ENCODE assay signal across 18 cellular contexts in the genomic region with DNA sequence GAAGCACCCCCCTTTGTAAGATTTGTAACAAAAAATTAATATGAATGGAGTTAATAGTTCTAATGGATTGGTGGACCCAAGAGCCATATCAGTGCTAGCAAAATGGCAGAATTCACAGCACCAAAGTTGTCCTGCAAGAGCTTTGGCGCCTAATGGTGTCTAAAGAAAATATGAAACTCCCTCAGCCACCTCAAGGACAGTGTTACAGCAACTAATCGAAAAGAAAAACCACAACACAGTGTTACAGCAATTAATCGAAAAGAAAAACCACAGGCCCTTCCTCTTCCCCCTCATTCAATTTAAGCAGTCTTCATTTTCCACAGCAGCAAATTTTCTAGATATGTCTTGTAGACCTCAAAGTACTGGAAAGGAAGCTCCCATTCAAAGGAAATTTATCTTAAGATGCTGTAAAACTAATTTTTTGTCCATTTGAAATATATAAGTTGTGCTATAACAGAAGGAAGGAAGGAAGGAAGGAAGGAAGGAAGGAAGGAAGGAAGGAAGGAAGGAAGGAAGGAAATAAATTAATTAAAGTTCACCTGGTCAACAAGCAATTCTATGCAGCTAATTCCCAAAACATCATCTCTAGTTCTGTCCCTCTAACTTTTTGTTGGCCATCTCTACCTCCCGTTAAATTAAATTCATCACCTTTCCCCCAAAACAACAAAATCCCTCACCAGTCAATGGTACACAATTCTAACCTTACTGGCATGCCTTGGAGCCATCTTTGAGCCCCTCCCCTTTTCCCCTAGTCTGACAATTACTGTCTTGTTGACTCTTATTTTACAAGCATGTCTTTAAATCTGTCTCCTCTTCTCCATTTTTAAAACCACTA. TPM values are rescaled to one million over a fixed set of nuclear protein-coding genes. Genes with fewer than 3 reads are reported as not detected.
A peak's percentile ranks its signal among the peaks of the same experiment; 100 is the strongest.
DNase-seq lines count a peak whose midpoint lies in the region; ATAC-seq and TF ChIP-seq lines count a peak whose summit lies in the region.
"Had no signal": no experiment of that assay in that cellular context is flagged by ENCODE, and none has a peak within 500 bp of the region (broad histone marks: within the 10 kb centered on the region; RNA-seq: fewer than 3 reads in every experiment).

No MANE protein-coding gene starts in this region.

- H2AK5ac ChIP-seq in trophoblast cell (ENCODE audit: low read length): no peak overlapping the region

- H3K27me3 ChIP-seq in DND-41 (ENCODE audit: insufficient read depth, low read length, poor library complexity): no peaks in the 10 kb centered on the region
- no peaks in the 10 kb centered on the region for H3K27me3 ChIP-seq in KMS-11 (ENCODE audit: insufficient read depth, low read depth)
- no peaks in the 10 kb centered on the region for H3K27me3 ChIP-seq in trophoblast cell (ENCODE audit: insufficient read depth, low read length)
- no peaks in the 10 kb centered on the region for H3K27me3 ChIP-seq in esophagus muscularis mucosa

- no peak overlapping the region for H2BK12ac ChIP-seq in trophoblast cell (ENCODE audit: low read length)

- H3K4me1 Mint-ChIP-seq in activated CD8-positive, alpha-beta T cell treated with anti-CD3 and anti-CD28 coated beads for 36 hours (ENCODE audit: low read depth): peaks cover 12% of the 10 kb centered on the region

- H3K36me3 ChIP-seq in DND-41 (ENCODE audit: insufficient read depth, low read length): no peaks in the 10 kb centered on the region
- no peaks in the 10 kb centered on the region for H3K36me3 ChIP-seq in KMS-11 (ENCODE audit: insufficient read depth)
- no peaks in the 10 kb centered on the region for H3K36me3 ChIP-seq in trophoblast cell (ENCODE audit: control insufficient read depth in 1 of 2, insufficient read depth in 2 of 2, low read length in 2 of 2)
- no peaks in the 10 kb centered on the region for H3K36me3 ChIP-seq in esophagus muscularis mucosa

- H3K4me3 ChIP-seq in DND-41 (ENCODE audit: low read depth in 1 of 2, low read length in 2 of 2) (no peak overlapping the region), KMS-11 (IDR thresholded peaks at IDR 0.05; ENCODE audit: insufficient read depth, low read depth, low read length) (no peak overlapping the region), trophoblast cell (ENCODE audit: low read depth, low read length) (no peak overlapping the region), esophagus muscularis mucosa (no peak overlapping the region)

- H3K4me1 ChIP-seq in DND-41 (ENCODE audit: insufficient read depth, low read length) (no peaks in the 10 kb centered on the region), KMS-11 (ENCODE audit: low read depth, poor library complexity, severe bottlenecking) (peaks cover 23% of the 10 kb centered on the region), trophoblast cell (ENCODE audit: control insufficient read depth in 1 of 2, insufficient read depth in 2 of 2, low read length in 2 of 2) (no peaks in the 10 kb centered on the region), esophagus muscularis mucosa (peaks cover 0 to 16% (median 5%) of the 10 kb centered on the region in 4 donors)

- H4K20me1 ChIP-seq in DND-41 (ENCODE audit: insufficient read depth, low read length): no peaks in the 10 kb centered on the region; the same call in 1 of the 2 replicates
- H4K20me1 ChIP-seq in KMS-11 (ENCODE audit: insufficient read depth): no peaks in the 10 kb centered on the region

- H3K79me2 ChIP-seq in DND-41 (ENCODE audit: insufficient read depth, low read length) (peaks cover 5% of the 10 kb centered on the region; the same call in 1 of the 2 replicates), KMS-11 (ENCODE audit: insufficient read depth, low read depth) (peaks cover 6% of the 10 kb centered on the region; the same call in 1 of the 2 replicates), trophoblast cell (ENCODE audit: control insufficient read depth, insufficient read depth, low read length, poor library complexity) (peaks cover 5% of the 10 kb centered on the region)

- no peak overlapping the region for H3K14ac ChIP-seq in trophoblast cell (ENCODE audit: low read length)

- H2AFZ ChIP-seq in DND-41 (ENCODE audit: low read depth, low read length): no peak overlapping the region
- no peak overlapping the region for H2AFZ ChIP-seq in KMS-11 (ENCODE audit: low read depth)
- no peak overlapping the region for H2AFZ ChIP-seq in trophoblast cell (ENCODE audit: insufficient read depth, low read length, poor library complexity)

- no peak overlapping the region for H4K91ac ChIP-seq in trophoblast cell (ENCODE audit: low read depth, low read length)

- H3K27ac Mint-ChIP-seq in activated CD8-positive, alpha-beta T cell treated with anti-CD3 and anti-CD28 coated beads for 36 hours: no peak overlapping the region
- H3K27ac Mint-ChIP-seq: CD8-positive, alpha-beta T cell; HFFc6 had no signal

- CTCF ChIA-PET in activated CD8-positive, alpha-beta T cell treated with anti-CD3 and anti-CD28 coated beads for 36 hours (lab: Charles Lee): no interaction called here

- no peak overlapping the region for H3K9ac ChIP-seq in DND-41 (ENCODE audit: low read depth, low read length)
- no peak overlapping the region for H3K9ac ChIP-seq in KMS-11
- no peak overlapping the region for H3K9ac ChIP-seq in trophoblast cell (ENCODE audit: low read length)

- 100% methylated on average over 1 of the region's 4 CpGs for WGBS in trophoblast cell (ENCODE audit: extremely low coverage, insufficient coverage, insufficient read length)
- WGBS in esophagus muscularis mucosa: 84% methylated on average over 4 of the region's 4 CpGs

- H4K12ac ChIP-seq in trophoblast cell (ENCODE audit: low read depth, low read length): no peak overlapping the region

- no peak for TF ChIP-seq EP300 in esophagus muscularis mucosa (IDR thresholded peaks at IDR 0.05)

- intact Hi-C loops in esophagus muscularis mucosa (cut with DNase I): no loop called here
- intact Hi-C loops in activated CD8-positive, alpha-beta T cell treated with anti-CD3 and anti-CD28 coated beads for 36 hours (cut with micrococcal nuclease): no loop called here

- DNase-seq in DND-41: no peak
- DNase-seq in NOMO-1 treated with dmso at 0.1 percent for 144 hours (lab: John Stamatoyannopoulos, UW; ENCODE audit: unreplicated experiment): peak; percentile 15
- no peak for DNase-seq in trophoblast cell
- no peak for DNase-seq in putamen (ENCODE audit: low spot score)
- DNase-seq in esophagus muscularis mucosa (ENCODE audit: extremely low spot score): no peak
- DNase-seq in activated CD8-positive, alpha-beta T cell treated with anti-CD3 and anti-CD28 coated beads for 36 hours: no peak
- DNase-seq: C1 segment of cervical spinal cord; CD8-positive, alpha-beta T cell; HFFc6; NCI-H1105; NCI-H1694 treated with DMSO at 0.1 percent for 48 hours; NCI-H2081 treated with DMSO at 0.1 percent for 48 hours; NCI-H2171 treated with DMSO at 0.1 percent for 48 hours; NCI-H524 treated with DMSO at 0.1 percent for 48 hours; SHP77 treated with DMSO at 0.1 percent for 48 hours; T-helper 1 cell had no signal

- TF ChIP-seq POLR2A in esophagus muscularis mucosa (IDR thresholded peaks at IDR 0.05; ENCODE audit: low read depth): no peak

- no peak overlapping the region for H3K4me2 ChIP-seq in DND-41 (ENCODE audit: insufficient read depth, low read length)
- H3K4me2 ChIP-seq in KMS-11: peak overlapping the region; percentile 64
- H3K4me2 ChIP-seq in trophoblast cell (ENCODE audit: low read length): no peak overlapping the region

- POLR2A ChIA-PET in activated CD8-positive, alpha-beta T cell treated with anti-CD3 and anti-CD28 coated beads for 36 hours (lab: Charles Lee): no interaction called here

- H3K27ac ChIP-seq in DND-41 (ENCODE audit: low read length): no peak overlapping the region
- H3K27ac ChIP-seq in KMS-11: no peak overlapping the region
- no peak overlapping the region for H3K27ac ChIP-seq in trophoblast cell (ENCODE audit: low read depth, low read length)
- no peak overlapping the region for H3K27ac ChIP-seq in esophagus muscularis mucosa (replicated peaks in 1 of 4)
- H3K27ac ChIP-seq: RWPE1 had no signal

- H2BK120ac ChIP-seq in trophoblast cell (ENCODE audit: insufficient read depth, low read length, poor library complexity): no peak overlapping the region

- H3K18ac ChIP-seq in trophoblast cell (ENCODE audit: low read length): no peak overlapping the region

- no peak overlapping the region for H2BK5ac ChIP-seq in trophoblast cell (ENCODE audit: low read depth, low read length, poor library complexity)

- no peaks in the 10 kb centered on the region for H3K36me3 Mint-ChIP-seq in activated CD8-positive, alpha-beta T cell treated with anti-CD3 and anti-CD28 coated beads for 36 hours (ENCODE audit: low read depth)
- H3K36me3 Mint-ChIP-seq: CD8-positive, alpha-beta T cell had no signal

- no peak overlapping the region for H3K23ac ChIP-seq in trophoblast cell (ENCODE audit: low read length)

- no peaks in the 10 kb centered on the region for H3K9me3 Mint-ChIP-seq in activated CD8-positive, alpha-beta T cell treated with anti-CD3 and anti-CD28 coated beads for 36 hours
- H3K9me3 Mint-ChIP-seq: CD8-positive, alpha-beta T cell; HFFc6 had no signal

- TF ChIP-seq CTCF in DND-41 (IDR thresholded peaks at IDR 0.05; ENCODE audit: borderline replicate concordance, extremely low read depth, low read length, poor library complexity, severe bottlenecking) (no peak), KMS-11 (conservative IDR thresholded peaks at IDR 0.05; ENCODE audit: low read depth, low read length) (no peak), esophagus muscularis mucosa (IDR thresholded peaks at IDR 0.05) (no peak)
- TF ChIP-seq CTCF in activated CD8-positive, alpha-beta T cell treated with anti-CD3 and anti-CD28 coated beads for 36 hours (IDR thresholded peaks at IDR 0.05): no peak

- no peaks in the 10 kb centered on the region for H3K27me3 Mint-ChIP-seq in activated CD8-positive, alpha-beta T cell treated with anti-CD3 and anti-CD28 coated beads for 36 hours

- H3K79me1 ChIP-seq in trophoblast cell (ENCODE audit: low read length): no peaks in the 10 kb centered on the region

- no peak overlapping the region for H3K4me3 Mint-ChIP-seq in activated CD8-positive, alpha-beta T cell treated with anti-CD3 and anti-CD28 coated beads for 36 hours
- H3K4me3 Mint-ChIP-seq: CD8-positive, alpha-beta T cell; HFFc6 had no signal

- H3K9me3 ChIP-seq in DND-41 (ENCODE audit: insufficient read depth, low read length, severe bottlenecking) (no peaks in the 10 kb centered on the region), trophoblast cell (ENCODE audit: insufficient read depth, low read depth, low read length) (no peaks in the 10 kb centered on the region), esophagus muscularis mucosa (no peaks in the 10 kb centered on the region)

- no peak overlapping the region for H4K8ac ChIP-seq in trophoblast cell (ENCODE audit: low read depth, low read length)

- peak; percentile 47; the same call in 2 of the 3 replicates for ATAC-seq in DND-41 (ENCODE audit: insufficient read depth, low read depth)
- no peak for ATAC-seq in activated CD8-positive, alpha-beta T cell treated with anti-CD3 and anti-CD28 coated beads for 36 hours
- ATAC-seq: CD8-positive, alpha-beta T cell had no signal

- H3K4ac ChIP-seq in trophoblast cell (ENCODE audit: low read depth, low read length): peak overlapping the region; percentile 33

RNA-seq across cellular contexts. Expression of a gene that starts 17.4 kb away (rescaled TPM):
- 10.0 and 10.6 TPM in 2 replicates for polyA plus RNA-seq in trophoblast cell (2013)
- 10 to 100 TPM; 26.2 to 61.1 (median 34.8) TPM for total RNA-seq in esophagus muscularis mucosa
- 1 to 10 TPM; 1.3 to 2.0 TPM for total RNA-seq in activated CD8-positive, alpha-beta T cell treated with anti-CD3 and anti-CD28 coated beads for 36 hours

Comparison
In these comparisons a context has a peak if more than half of its experiments do, and no peak if none do; other contexts are left out.
1. RNA of a gene that starts 17.4 kb away (total RNA-seq): 26.2 to 61.1 TPM in esophagus muscularis mucosa; 1.3 to 2.0 TPM in activated CD8-positive, alpha-beta T cell treated with anti-CD3 and anti-CD28 coated beads for 36 hours; every median in the first group is over 4 times any median in the second.